Comparison of ENCODE assay signal across 9 cellular contexts in the genomic region with DNA sequence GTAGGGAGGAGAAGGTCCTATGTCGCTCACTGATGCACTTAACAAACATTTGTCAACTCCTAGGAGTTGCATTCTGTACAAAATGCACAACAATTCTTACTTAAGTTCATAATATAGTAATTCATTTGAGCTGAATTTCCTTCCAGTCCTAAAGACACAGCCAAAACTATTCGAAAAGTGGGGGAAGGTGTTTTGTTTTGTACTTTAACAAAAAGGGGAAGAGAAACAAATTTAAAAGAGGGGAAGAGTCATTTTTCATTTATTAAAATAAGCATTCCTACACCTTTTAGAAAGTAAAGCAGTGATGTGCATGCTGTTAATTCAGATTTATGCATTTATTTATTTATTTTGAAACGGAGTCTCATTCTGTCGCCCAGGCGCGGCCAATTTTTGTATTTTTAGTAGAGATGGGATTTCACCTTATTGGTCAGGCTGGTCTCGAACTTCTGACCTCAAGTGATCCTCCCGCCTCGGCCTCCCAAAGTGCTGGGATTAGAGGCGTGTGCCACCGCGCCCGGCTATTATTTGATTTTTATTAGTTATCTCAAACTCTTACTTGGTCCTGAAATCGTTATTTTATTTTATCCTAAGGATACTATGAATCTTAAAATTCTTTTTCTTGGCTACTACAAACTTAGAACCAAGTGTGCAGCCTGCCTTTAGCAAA. TPM values are rescaled to one million over a fixed set of nuclear protein-coding genes. Genes with fewer than 3 reads are reported as not detected.
DNase-seq lines count a peak whose midpoint lies in the region; ATAC-seq and TF ChIP-seq lines count a peak whose summit lies in the region.
"Had no signal": no experiment of that assay in that cellular context is flagged by ENCODE, and none has a peak within 500 bp of the region (broad histone marks: within the 10 kb centered on the region; RNA-seq: fewer than 3 reads in every experiment).

No MANE protein-coding gene starts in this region.

- peaks cover 0 to 4% (median 0%) of the 10 kb centered on the region in 5 donors for H3K27me3 Mint-ChIP-seq in naive thymus-derived CD4-positive, alpha-beta T cell
- H3K27me3 Mint-ChIP-seq in chondrocyte (ENCODE audit: low read depth), result no peaks in the 10 kb centered on the region

- no peak overlapping the region for H3K9ac ChIP-seq in HUES6 (ENCODE audit: low read length)

- peaks cover 21 to 47% (median 39%) of the 10 kb centered on the region in 7 donors for H3K4me1 Mint-ChIP-seq in naive thymus-derived CD4-positive, alpha-beta T cell
- peaks cover 15% of the 10 kb centered on the region for H3K4me1 Mint-ChIP-seq in chondrocyte (ENCODE audit: low read depth)

- H3K36me3 Mint-ChIP-seq in naive thymus-derived CD4-positive, alpha-beta T cell, result peaks cover 0 to 16% (median 8%) of the 10 kb centered on the region in 5 donors
- H3K36me3 Mint-ChIP-seq in chondrocyte (ENCODE audit: low read depth), result no peaks in the 10 kb centered on the region

- no peaks in the 10 kb centered on the region for H3K9me3 ChIP-seq in HUES6 (ENCODE audit: control insufficient read depth, insufficient read depth, low read depth, low read length)
- no peaks in the 10 kb centered on the region for H3K9me3 ChIP-seq in ascending aorta
- H3K9me3 ChIP-seq in naive thymus-derived CD4-positive, alpha-beta T cell (ENCODE audit: control insufficient read depth in 2 of 3, low read length in 3 of 3), result no peaks in the 10 kb centered on the region
- H3K9me3 ChIP-seq: tibial artery had no signal

- peak; percentile 12 for DNase-seq in CD1c-positive myeloid dendritic cell (ENCODE audit: extremely low spot score)
- no peak for DNase-seq in ascending aorta (ENCODE audit: low spot score in 2 of 2)
- DNase-seq in naive thymus-derived CD4-positive, alpha-beta T cell, result no peak
- no peak for DNase-seq in 8988T
- no peak for DNase-seq in NCI-H1930 (lab: John Stamatoyannopoulos, UW)
- no peak for DNase-seq in caudate nucleus (lab: John Stamatoyannopoulos, UW)
- DNase-seq in chondrocyte (ENCODE audit: low spot score), result no peak
- DNase-seq: tibial artery had no signal

- H3K27me3 ChIP-seq in HUES6 (ENCODE audit: control insufficient read depth, insufficient read depth, low read length) (no peaks in the 10 kb centered on the region), ascending aorta (no peaks in the 10 kb centered on the region)
- H3K27me3 ChIP-seq in naive thymus-derived CD4-positive, alpha-beta T cell (ENCODE audit: control insufficient read depth in 2 of 2, insufficient read depth in 2 of 2, low read length in 2 of 2), result no peaks in the 10 kb centered on the region
- H3K27me3 ChIP-seq: tibial artery had no signal

- no peaks in the 10 kb centered on the region for H3K9me3 Mint-ChIP-seq in naive thymus-derived CD4-positive, alpha-beta T cell
- no peaks in the 10 kb centered on the region for H3K9me3 Mint-ChIP-seq in chondrocyte (ENCODE audit: low read depth)

- H3K4me1 ChIP-seq in HUES6 (ENCODE audit: control insufficient read depth, insufficient read depth, low read length) (peaks cover 8% of the 10 kb centered on the region; the same call in 1 of the 2 replicates), ascending aorta (peaks cover 3 to 8% of the 10 kb centered on the region in 2 donors)
- peaks cover 15 to 28% of the 10 kb centered on the region in 2 donors for H3K4me1 ChIP-seq in naive thymus-derived CD4-positive, alpha-beta T cell (ENCODE audit: control insufficient read depth in 2 of 2, insufficient read depth in 2 of 2, low read length in 2 of 2)

- H3K4me3 Mint-ChIP-seq in naive thymus-derived CD4-positive, alpha-beta T cell, result peak overlapping the region in 8 of 10 donors; percentile 96 to 99 (median 98)
- no peak overlapping the region for H3K4me3 Mint-ChIP-seq in chondrocyte (ENCODE audit: unreplicated experiment)

- H3K4me3 ChIP-seq in HUES6 (ENCODE audit: low read depth, low read length) (peak overlapping the region; percentile 88; the same call in 1 of the 2 replicates), ascending aorta (peak overlapping the region; percentile 94 to 95)
- peak overlapping the region; percentile 98 for H3K4me3 ChIP-seq in naive thymus-derived CD4-positive, alpha-beta T cell (ENCODE audit: low read length)

- intact Hi-C loops in ascending aorta (cut with DNase I), result loop anchor here (5.0 kb wide), 1 partner anchor 201 kb away; a partner anchor contains a TSS
- intact Hi-C loops in naive thymus-derived CD4-positive, alpha-beta T cell (cut with micrococcal nuclease), result loop anchor here in 1 of 2 donors (5.0 to 10.0 kb wide), 3 partner anchors 76 to 292 kb away; a partner anchor contains a TSS

- peak overlapping the region in 8 of 9 donors; percentile 92 to 99 (median 96) for H3K27ac Mint-ChIP-seq in naive thymus-derived CD4-positive, alpha-beta T cell
- H3K27ac Mint-ChIP-seq in chondrocyte (ENCODE audit: unreplicated experiment), result no peak overlapping the region

- CTCF ChIA-PET in naive thymus-derived CD4-positive, alpha-beta T cell (lab: Charles Lee), result interaction anchor here (0.6 to 1.1 kb wide), 2 partner anchors 81 to 291 kb away, joined by 3 to 4 read pairs; no protein-coding TSS in a partner anchor

- no peak for ATAC-seq in naive thymus-derived CD4-positive, alpha-beta T cell

- POLR2A ChIA-PET in naive thymus-derived CD4-positive, alpha-beta T cell (lab: Charles Lee), result interaction anchor here (1.4 to 3.1 kb wide), 4 partner anchors 9 to 202 kb away, joined by 3 to 21 read pairs (median 10); a partner anchor contains a TSS

- H3K27ac ChIP-seq in HUES6 (ENCODE audit: low read depth, low read length) (no peak overlapping the region), ascending aorta (peak overlapping the region in 1 of 2 donors; percentile 80), caudate nucleus (ENCODE audit: low read depth, low read length) (no peak overlapping the region)
- H3K27ac ChIP-seq in naive thymus-derived CD4-positive, alpha-beta T cell (ENCODE audit: low read depth, low read length), result peak overlapping the region; percentile 87

- H3K36me3 ChIP-seq in HUES6 (ENCODE audit: control insufficient read depth, insufficient read depth, low read length), result no peaks in the 10 kb centered on the region
- H3K36me3 ChIP-seq in ascending aorta, result no peaks in the 10 kb centered on the region
- H3K36me3 ChIP-seq in naive thymus-derived CD4-positive, alpha-beta T cell (ENCODE audit: control insufficient read depth in 2 of 3, insufficient read depth in 3 of 3, low read length in 3 of 3), result peaks cover 0 to 6% (median 0%) of the 10 kb centered on the region in 3 experiments
- H3K36me3 ChIP-seq: tibial artery had no signal

- TF ChIP-seq CTCF in ascending aorta (IDR thresholded peaks at IDR 0.05) (no peak), chondrocyte (IDR thresholded peaks at IDR 0.05) (no peak)

RNA-seq across cellular contexts. Expression of a gene that starts 1.1 kb away (rescaled TPM):
- total RNA-seq in ascending aorta (0.32 TPM), chondrocyte (7.0 to 7.4 TPM (median 7.2 TPM) in 3 replicates)
- 10 to 100 TPM in 3 of 5 experiments, 1 to 10 TPM in 2; 7.4 to 22.6 (median 19.5) TPM for total RNA-seq in naive thymus-derived CD4-positive, alpha-beta T cell
- polyA plus RNA-seq in naive thymus-derived CD4-positive, alpha-beta T cell, result 10 to 100 TPM; 21.8 to 25.1 TPM

RNA-seq across cellular contexts. Expression of a gene that starts 39.7 kb away (rescaled TPM):
- total RNA-seq in ascending aorta, result 27.0 TPM
- 1 to 10 TPM; 2.2 to 5.6 (median 4.0) TPM for total RNA-seq in naive thymus-derived CD4-positive, alpha-beta T cell
- 1 to 10 TPM; 4.5 to 5.6 TPM for polyA plus RNA-seq in naive thymus-derived CD4-positive, alpha-beta T cell
- 1.2 to 1.7 TPM (median 1.6 TPM) in 3 replicates for total RNA-seq in chondrocyte
